9 cellular contexts compared by ENCODE assay signal in genomic region chr5:36070687-36071571, GRCh38. TPM values are rescaled to one million over a fixed set of nuclear protein-coding genes. Genes with fewer than 3 reads are reported as not detected.
DNase-seq lines count a peak whose midpoint lies in the region; ATAC-seq lines count a peak whose summit lies in the region.
"Had no signal": no experiment of that assay in that cellular context is flagged by ENCODE, and none has a peak within 500 bp of the region (broad histone marks: within the 10 kb centered on the region; RNA-seq: fewer than 3 reads in every experiment).

No MANE protein-coding gene starts in this region.

- H3K9me3 Mint-ChIP-seq in activated naive CD8-positive, alpha-beta T cell treated with anti-CD3 and anti-CD28 coated beads, Interleukin-2, amount 50 U/mL, for 24 hours: no peaks in the 10 kb centered on the region

- peak; percentile 82 for ATAC-seq in HG03066 (IDR thresholded peaks at IDR 0.05; ENCODE audit: low read depth, unreplicated experiment)
- peak; percentile 57 for ATAC-seq in activated naive CD8-positive, alpha-beta T cell treated with anti-CD3 and anti-CD28 coated beads, Interleukin-2, amount 50 U/mL, for 24 hours

- peak overlapping the region; percentile 46 for H3K4me2 ChIP-seq in skeletal muscle satellite cell (ENCODE audit: low read length)

- no peak overlapping the region for H3K9ac ChIP-seq in skeletal muscle satellite cell (ENCODE audit: low read depth, low read length)

- peak overlapping the region; percentile 61 for H3K4me3 Mint-ChIP-seq in activated naive CD8-positive, alpha-beta T cell treated with anti-CD3 and anti-CD28 coated beads, Interleukin-2, amount 50 U/mL, for 24 hours

- peaks cover 44% of the 10 kb centered on the region for H3K27me3 ChIP-seq in skeletal muscle satellite cell (ENCODE audit: control insufficient read depth, insufficient read depth, low read length)

- H3K4me1 Mint-ChIP-seq in activated naive CD8-positive, alpha-beta T cell treated with anti-CD3 and anti-CD28 coated beads, Interleukin-2, amount 50 U/mL, for 24 hours: peaks cover 10% of the 10 kb centered on the region

- DNase-seq in NOMO-1 (lab: John Stamatoyannopoulos, UW; ENCODE audit: unreplicated experiment in 2 of 2): peak; percentile 9 to 46
- DNase-seq in NOMO-1 treated with dmso at 0.1 percent for 144 hours (lab: John Stamatoyannopoulos, UW; ENCODE audit: unreplicated experiment): no peak
- no peak for DNase-seq in activated naive CD8-positive, alpha-beta T cell treated with anti-CD3 and anti-CD28 coated beads, Interleukin-2, amount 50 U/mL, for 24 hours
- DNase-seq in HK-2 (ENCODE audit: unreplicated experiment): no peak
- DNase-seq in NCI-H1417 treated with DMSO at 0.1 percent for 48 hours (lab: John Stamatoyannopoulos, UW): no peak
- no peak for DNase-seq in T-helper 9 cell
- DNase-seq: 8988T had no signal

- peaks cover 11% of the 10 kb centered on the region for H3K27me3 Mint-ChIP-seq in activated naive CD8-positive, alpha-beta T cell treated with anti-CD3 and anti-CD28 coated beads, Interleukin-2, amount 50 U/mL, for 24 hours

- peak overlapping the region; percentile 47 for H3K4me3 ChIP-seq in skeletal muscle satellite cell (ENCODE audit: low read length)

- no peaks in the 10 kb centered on the region for H3K36me3 ChIP-seq in skeletal muscle satellite cell (ENCODE audit: insufficient read depth, low read length)

- H3K9me3 ChIP-seq in skeletal muscle satellite cell (replicated peaks; ENCODE audit: low read length): no peaks in the 10 kb centered on the region

- no peaks in the 10 kb centered on the region for H3K36me3 Mint-ChIP-seq in activated naive CD8-positive, alpha-beta T cell treated with anti-CD3 and anti-CD28 coated beads, Interleukin-2, amount 50 U/mL, for 24 hours (ENCODE audit: low read depth)

- no peaks in the 10 kb centered on the region for H3K4me1 ChIP-seq in skeletal muscle satellite cell (ENCODE audit: control insufficient read depth, insufficient read depth, low read length)

- no peak overlapping the region for H3K27ac Mint-ChIP-seq in activated naive CD8-positive, alpha-beta T cell treated with anti-CD3 and anti-CD28 coated beads, Interleukin-2, amount 50 U/mL, for 24 hours

RNA-seq across cellular contexts. Expression of gene UGT3A2, which starts 4.2 kb away (rescaled TPM):
- not detected in 2 replicates for total RNA-seq in skeletal muscle satellite cell (2012; rRNA removed)

Comparison
In these comparisons a context has a peak if more than half of its experiments do, and no peak if none do; other contexts are left out.
1. DNase-seq: peak in NOMO-1 (2 of 2); none in NOMO-1 treated with dmso at 0.1 percent for 144 hours (single experiment), activated naive CD8-positive, alpha-beta T cell treated with anti-CD3 and anti-CD28 coated beads, Interleukin-2, amount 50 U/mL, for 24 hours (single experiment), HK-2 (single experiment), NCI-H1417 treated with DMSO at 0.1 percent for 48 hours (single experiment) and T-helper 9 cell (single experiment).